Comparison of ENCODE assay signal across 8 cellular contexts in genomic region chr19:11382898-11383705, GRCh38. TPM values are rescaled to one million over a fixed set of nuclear protein-coding genes. Genes with fewer than 3 reads are reported as not detected.
DNase-seq lines count a peak whose midpoint lies in the region; ATAC-seq and TF ChIP-seq lines count a peak whose summit lies in the region.

No MANE protein-coding gene starts in this region.

- H3K27me3 ChIP-seq in GM06990 (replicated peaks; ENCODE audit: control insufficient read depth, insufficient read depth, low read length) = no peaks in the 10 kb centered on the region; the same call in 1 of the 2 replicates

- TF ChIP-seq CTCF in GM06990 (IDR thresholded peaks at IDR 0.05; ENCODE audit: insufficient read depth, low read length, poor library complexity, severe bottlenecking) = peak; percentile 86
- TF ChIP-seq CTCF in natural killer cell (IDR thresholded peaks at IDR 0.05) = peak; percentile 70

- H3K4me3 ChIP-seq in GM06990 (replicated peaks; ENCODE audit: low read depth, low read length) = peak overlapping the region; percentile 27

- peaks cover 23 to 32% of the 10 kb centered on the region in 2 donors for H3K4me1 Mint-ChIP-seq in natural killer cell

- peak; percentile 61 for DNase-seq in GM06990 (ENCODE audit: extremely low read depth, insufficient read length)
- DNase-seq in NCI-H128 (lab: John Stamatoyannopoulos, UW; ENCODE audit: unreplicated experiment) = peak; percentile 22
- DNase-seq in activated CD4-positive, alpha-beta T cell treated with anti-CD3 and anti-CD28 coated beads for 4 hours = peak; percentile 25 to 26
- peak; percentile 96 for DNase-seq in erythroblast (lab: John Stamatoyannopoulos, UW)
- DNase-seq in natural killer cell = peak; percentile 44
- no peak for DNase-seq in H4 (ENCODE audit: low spot score)

- peak overlapping the region; percentile 72 for H3K4me3 Mint-ChIP-seq in natural killer cell

- TF ChIP-seq POLR2A in erythroblast (IDR thresholded peaks at IDR 0.05; ENCODE audit: low read length) = peak; percentile 33

- H3K36me3 ChIP-seq in GM06990 (ENCODE audit: control insufficient read depth, insufficient read depth, low read length) = no peaks in the 10 kb centered on the region; the same call in 1 of the 2 replicates

- H3K9me3 Mint-ChIP-seq in natural killer cell = no peaks in the 10 kb centered on the region

- intact Hi-C loops in natural killer cell (cut with micrococcal nuclease) = loop anchor here (5.0 kb wide), 1 partner anchor 39 kb away; no protein-coding TSS in a partner anchor

- H3K27ac Mint-ChIP-seq in natural killer cell = peak overlapping the region; percentile 92 to 97

- ATAC-seq in natural killer cell = no peak
- ATAC-seq in HG03342 (IDR thresholded peaks at IDR 0.05; ENCODE audit: unreplicated experiment) = no peak
- no peak for ATAC-seq in HG02852 (IDR thresholded peaks at IDR 0.05; ENCODE audit: unreplicated experiment)

- H3K27me3 Mint-ChIP-seq in natural killer cell (ENCODE audit: low read depth in 2 of 2) = peaks cover 0 to 22% of the 10 kb centered on the region in 2 donors

- H3K36me3 Mint-ChIP-seq in natural killer cell = no peaks in the 10 kb centered on the region

RNA-seq across cellular contexts. Expression of gene EPOR, which starts 1.0 kb away (rescaled TPM):
- total RNA-seq in natural killer cell = 10 to 100 TPM in 2 of 3 donors, 1 to 10 TPM in 1; 7.6 to 10.7 (median 10.3) TPM
- 3.0 and 5.4 TPM in 2 replicates for total RNA-seq in H4 (2014; rRNA removed; shearing (Covaris generic))

RNA-seq across cellular contexts. Expression of gene SWSAP1, which starts 8.6 kb away (rescaled TPM):
- 1 to 10 TPM; 2.1 to 2.9 (median 2.8) TPM for total RNA-seq in natural killer cell
- total RNA-seq in H4 (2014; rRNA removed; shearing (Covaris generic)) = 0.45 and 1.0 TPM in 2 replicates

RNA-seq across cellular contexts. Expression of gene PLPPR2, which starts 27.9 kb away (rescaled TPM):
- total RNA-seq in natural killer cell = 10 to 100 TPM; 13.3 to 21.1 (median 16.1) TPM
- 10.7 and 12.7 TPM in 2 replicates for total RNA-seq in H4 (2014; rRNA removed; shearing (Covaris generic))

RNA-seq across cellular contexts. Expression of gene RGL3, which starts 36.0 kb away (rescaled TPM):
- under 1 TPM in 1 of 3 donors, not detected in 2; 0.48 TPM for total RNA-seq in natural killer cell
- 0.14 TPM in 1 of 2 replicates, not detected in the other for total RNA-seq in H4 (2014; rRNA removed; shearing (Covaris generic))

RNA-seq across cellular contexts. Expression of gene CCDC159, which starts 36.8 kb away (rescaled TPM):
- 10 to 100 TPM; 86.9 to 94.9 (median 91.8) TPM for total RNA-seq in natural killer cell
- 3.6 and 5.1 TPM in 2 replicates for total RNA-seq in H4 (2014; rRNA removed; shearing (Covaris generic))
